ENCODE assay signal across 8 cellular contexts in genomic region chr16:20900299-20901067, GRCh38. TPM values are rescaled to one million over a fixed set of nuclear protein-coding genes. Genes with fewer than 3 reads are reported as not detected.
DNase-seq lines count a peak whose midpoint lies in the region; ATAC-seq and TF ChIP-seq lines count a peak whose summit lies in the region.

Gene DCUN1D3 (minus strand): TSS chr16:20900358. CDS start chr16:20862538, 37,820 bp downstream.
Gene LYRM1 (plus strand): TSS chr16:20900771. CDS start chr16:20915556, 14,785 bp downstream.

- DNase-seq in GM13977 (ENCODE audit: low spot score) (peak; percentile 93), NCI-H187 treated with DMSO at 0.1 percent for 48 hours (lab: John Stamatoyannopoulos, UW) (peak; percentile 63), anterior cingulate cortex (lab: John Stamatoyannopoulos, UW) (peak; percentile 80 to 97 (median 94)), right cardiac atrium (peak; percentile 98 to 99 (median 99)), pulmonary artery endothelial cell (ENCODE audit: low read depth, low spot score) (peak; percentile 99), uterus (peak; percentile 97 to 98)

- intact Hi-C loops in T-helper 2 cell treated with Interferon-gamma antibody and Interleukin-4, amounts not matched to agents 100 ng/mL and 5 ng/mL, for 36 hours (cut with micrococcal nuclease), result loop anchor here (1.0 to 5.0 kb wide), 7 partner anchors 26 to 1343 kb away; partner anchors contain the start of genes ERI2, REXO5, THUMPD1 and VPS35L
- intact Hi-C loops in right cardiac atrium (cut with DNase I), result loop anchor here in 3 of 4 donors (10.0 kb wide), 1 partner anchor 46 kb away; no protein-coding TSS in a partner anchor
- intact Hi-C loops in uterus (cut with DNase I; ENCODE audit: low total_unique reads), result loop anchor here (10.0 kb wide), 1 partner anchor 46 kb away; no protein-coding TSS in a partner anchor

- H3K9me3 ChIP-seq in right cardiac atrium (ENCODE audit: control insufficient read depth, low read length), result no peaks in the 10 kb centered on the region
- H3K9me3 ChIP-seq in uterus, result no peaks in the 10 kb centered on the region

- H3K4me1 ChIP-seq in right cardiac atrium (ENCODE audit: control insufficient read depth, insufficient read depth, low read length) (peaks cover 11% of the 10 kb centered on the region), uterus (peaks cover 4 to 16% of the 10 kb centered on the region in 2 donors)

- TF ChIP-seq CTCF in GM13977 (IDR thresholded peaks at IDR 0.05; ENCODE audit: extremely low read depth, insufficient read depth, missing control alignments) (no peak), uterus (IDR thresholded peaks at IDR 0.05) (no peak)

- ATAC-seq in HG02885 (IDR thresholded peaks at IDR 0.05; ENCODE audit: poor library complexity, unreplicated experiment), result peak; percentile 76
- peak; percentile 95 to 96 for ATAC-seq in right cardiac atrium

- peak; percentile 81 to 97 for TF ChIP-seq POLR2A in uterus (IDR thresholded peaks at IDR 0.05)

- in situ Hi-C loops in GM13977 (cut with MboI; ENCODE audit: low pct_unique_long_range_greater_than_20kb, low sequenced_read_pairs, unreplicated experiment), result no loop called here

- no peaks in the 10 kb centered on the region for H3K27me3 ChIP-seq in right cardiac atrium (ENCODE audit: control insufficient read depth, insufficient read depth)
- H3K27me3 ChIP-seq in uterus, result no peaks in the 10 kb centered on the region

- WGBS in right cardiac atrium, result under 1% methylated on average over 62 of the region's 62 CpGs

- H3K4me3 ChIP-seq in right cardiac atrium (ENCODE audit: low read length) (peak within 1 kb of the TSS; percentile 67), uterus (peak within 1 kb of the TSS; percentile 71 to 98)

- H3K27ac ChIP-seq in right cardiac atrium (ENCODE audit: low read length), result peak within 1 kb of the TSS; percentile 89
- H3K27ac ChIP-seq in uterus, result peak within 1 kb of the TSS; percentile 96 to 100

- H3K36me3 ChIP-seq in uterus, result no peaks in the 10 kb centered on the region

RNA-seq across cellular contexts. Expression of gene DCUN1D3, which starts in this region (rescaled TPM):
- total RNA-seq in T-helper 2 cell treated with Interferon-gamma antibody and Interleukin-4, amounts not matched to agents 100 ng/mL and 5 ng/mL, for 36 hours, result 12.0 and 13.0 TPM in 2 replicates
- total RNA-seq in right cardiac atrium, result 10 to 100 TPM in 3 of 4 donors, 1 to 10 TPM in 1; 8.6 to 20.2 (median 11.0) TPM
- polyA plus RNA-seq in right cardiac atrium, result 4.7 TPM
- total RNA-seq in pulmonary artery endothelial cell, result 67.9 and 94.5 TPM in 2 replicates
- total RNA-seq in uterus, result 10 to 100 TPM; 14.7 to 38.0 (median 21.5) TPM

RNA-seq across cellular contexts. Expression of gene LYRM1, which starts in this region (rescaled TPM):
- 21.7 and 22.2 TPM in 2 replicates for total RNA-seq in T-helper 2 cell treated with Interferon-gamma antibody and Interleukin-4, amounts not matched to agents 100 ng/mL and 5 ng/mL, for 36 hours
- total RNA-seq in right cardiac atrium (10 to 100 TPM; 29.5 to 36.4 (median 35.5) TPM), pulmonary artery endothelial cell (75.0 and 107 TPM in 2 replicates), uterus (100 to 1,000 TPM in 1 of 4 donors, 10 to 100 TPM in 3; 40.0 to 201 (median 51.0) TPM)
- polyA plus RNA-seq in right cardiac atrium, result 54.8 TPM

Comparison
In these comparisons a context has a peak if more than half of its experiments do, and no peak if none do; other contexts are left out.
1. Peak in every context shown above with its lines: DNase-seq, ATAC-seq, H3K4me3 ChIP-seq and H3K27ac ChIP-seq.